ENCODE assay signal across 7 cellular contexts in genomic region chr9:126580319-126580718, GRCh38. TPM values are rescaled to one million over a fixed set of nuclear protein-coding genes. Genes with fewer than 3 reads are reported as not detected.
"Had no signal": no experiment of that assay in that cellular context is flagged by ENCODE, and none has a peak within 500 bp of the region (broad histone marks: within the 10 kb centered on the region; RNA-seq: fewer than 3 reads in every experiment).

No MANE protein-coding gene starts in this region.

RNA-seq across cellular contexts. Expression of gene LMX1B, which starts 33.4 kb away (rescaled TPM):
- total RNA-seq: stomach, temporal lobe, thoracic aorta, ureter, urinary bladder, uterus, vagina had no signal
